Comparison of ENCODE assay signal across 8 cellular contexts in genomic region chr20:266213-266603, GRCh38. TPM values are rescaled to one million over a fixed set of nuclear protein-coding genes. Genes with fewer than 3 reads are reported as not detected.
DNase-seq lines count a peak whose midpoint lies in the region; TF ChIP-seq lines count a peak whose summit lies in the region.

No MANE protein-coding gene starts in this region.

- TF ChIP-seq EP300 in esophagus muscularis mucosa (IDR thresholded peaks at IDR 0.05): no peak

- no peak for TF ChIP-seq POLR2A in esophagus muscularis mucosa (IDR thresholded peaks at IDR 0.05; ENCODE audit: low read depth)

- peaks cover 10% of the 10 kb centered on the region for H3K4me1 Mint-ChIP-seq in T-helper 1 cell treated with Interleukin-12 subunit alpha and Interleukin-12 subunit beta and Interleukin-4 antibody, amounts not matched to agents 30 μg/mL and 1 μg/mL, for 36 hours (ENCODE audit: low read depth)
- peaks cover 11% of the 10 kb centered on the region for H3K4me1 Mint-ChIP-seq in T-helper 2 cell treated with Interferon-gamma antibody and Interleukin-4, amounts not matched to agents 5 μg/mL and 100 μg/mL, for 36 hours (ENCODE audit: low read depth)

- intact Hi-C loops in esophagus muscularis mucosa (cut with DNase I): loop anchor here (5.0 kb wide), 1 partner anchor 59 kb away; no protein-coding TSS in a partner anchor

- H3K9me3 ChIP-seq in esophagus muscularis mucosa: no peaks in the 10 kb centered on the region
- H3K9me3 ChIP-seq in skeletal muscle tissue (ENCODE audit: control insufficient read depth in 3 of 3, low read length in 3 of 3): no peaks in the 10 kb centered on the region

- H3K27me3 ChIP-seq in esophagus muscularis mucosa: peaks cover 0 to 10% (median 0%) of the 10 kb centered on the region in 4 donors
- peaks cover 0 to 7% (median 6%) of the 10 kb centered on the region in 3 donors for H3K27me3 ChIP-seq in skeletal muscle tissue (ENCODE audit: control insufficient read depth in 3 of 3, insufficient read depth in 3 of 3, low read length in 3 of 3)

- H3K36me3 ChIP-seq in esophagus muscularis mucosa (no peaks in the 10 kb centered on the region), skeletal muscle tissue (ENCODE audit: control insufficient read depth in 3 of 3, insufficient read depth in 3 of 3, low read length in 3 of 3) (no peaks in the 10 kb centered on the region)

- no peaks in the 10 kb centered on the region for H3K36me3 Mint-ChIP-seq in T-helper 1 cell treated with Interleukin-12 subunit alpha and Interleukin-12 subunit beta and Interleukin-4 antibody, amounts not matched to agents 30 μg/mL and 1 μg/mL, for 36 hours (ENCODE audit: low read depth)
- no peaks in the 10 kb centered on the region for H3K36me3 Mint-ChIP-seq in T-helper 2 cell treated with Interferon-gamma antibody and Interleukin-4, amounts not matched to agents 5 μg/mL and 100 μg/mL, for 36 hours (ENCODE audit: low read depth)

- H3K27me3 Mint-ChIP-seq in T-helper 1 cell treated with Interleukin-12 subunit alpha and Interleukin-12 subunit beta and Interleukin-4 antibody, amounts not matched to agents 30 μg/mL and 1 μg/mL, for 36 hours (ENCODE audit: low read depth): peaks cover 13% of the 10 kb centered on the region
- peaks cover 10% of the 10 kb centered on the region for H3K27me3 Mint-ChIP-seq in T-helper 2 cell treated with Interferon-gamma antibody and Interleukin-4, amounts not matched to agents 5 μg/mL and 100 μg/mL, for 36 hours (ENCODE audit: low read depth)

- 66% methylated on average over 8 of the region's 8 CpGs for WGBS in esophagus muscularis mucosa

- H3K4me3 ChIP-seq in esophagus muscularis mucosa (peak overlapping the region; percentile 53 to 62 (median 55)), skeletal muscle tissue (ENCODE audit: low read length in 3 of 3) (peak overlapping the region in 2 of 3 donors; percentile 83 to 92)

- no peaks in the 10 kb centered on the region for H3K9me3 Mint-ChIP-seq in T-helper 1 cell treated with Interleukin-12 subunit alpha and Interleukin-12 subunit beta and Interleukin-4 antibody, amounts not matched to agents 30 μg/mL and 1 μg/mL, for 36 hours
- H3K9me3 Mint-ChIP-seq in T-helper 2 cell treated with Interferon-gamma antibody and Interleukin-4, amounts not matched to agents 5 μg/mL and 100 μg/mL, for 36 hours: no peaks in the 10 kb centered on the region

- H3K27ac ChIP-seq in esophagus muscularis mucosa (replicated peaks in 1 of 4): no peak overlapping the region
- no peak overlapping the region for H3K27ac ChIP-seq in skeletal muscle tissue (ENCODE audit: low read depth, low read length)

- DNase-seq in T-helper 1 cell: no peak
- DNase-seq in T-helper 2 cell treated with Interferon-gamma antibody and Interleukin-4, amounts not matched to agents 5 μg/mL and 100 μg/mL, for 36 hours (ENCODE audit: low spot score): no peak
- DNase-seq in esophagus muscularis mucosa (ENCODE audit: extremely low spot score): no peak
- no peak for DNase-seq in NCI-H1105 treated with DMSO at 0.1 percent for 48 hours (lab: John Stamatoyannopoulos, UW)
- no peak for DNase-seq in inferior parietal cortex (ENCODE audit: extremely low spot score)
- no peak for DNase-seq in T1000 (lab: John Stamatoyannopoulos, UW)

- H3K4me1 ChIP-seq in esophagus muscularis mucosa: peaks cover 4 to 14% (median 12%) of the 10 kb centered on the region in 4 donors
- H3K4me1 ChIP-seq in skeletal muscle tissue (ENCODE audit: control insufficient read depth in 3 of 3, insufficient read depth in 3 of 3, low read length in 3 of 3): peaks cover 4 to 9% (median 8%) of the 10 kb centered on the region in 3 donors

- H3K27ac Mint-ChIP-seq in T-helper 1 cell treated with Interleukin-12 subunit alpha and Interleukin-12 subunit beta and Interleukin-4 antibody, amounts not matched to agents 30 μg/mL and 1 μg/mL, for 36 hours: no peak overlapping the region
- H3K27ac Mint-ChIP-seq in T-helper 2 cell treated with Interferon-gamma antibody and Interleukin-4, amounts not matched to agents 5 μg/mL and 100 μg/mL, for 36 hours: peak overlapping the region; percentile 7

- peak overlapping the region; percentile 80 for H3K4me3 Mint-ChIP-seq in T-helper 1 cell treated with Interleukin-12 subunit alpha and Interleukin-12 subunit beta and Interleukin-4 antibody, amounts not matched to agents 30 μg/mL and 1 μg/mL, for 36 hours
- peak overlapping the region; percentile 87 for H3K4me3 Mint-ChIP-seq in T-helper 2 cell treated with Interferon-gamma antibody and Interleukin-4, amounts not matched to agents 5 μg/mL and 100 μg/mL, for 36 hours

- no peak for TF ChIP-seq CTCF in esophagus muscularis mucosa (IDR thresholded peaks at IDR 0.05)

- no peak overlapping the region for H3K9ac ChIP-seq in skeletal muscle tissue (ENCODE audit: low read depth in 1 of 3, low read length in 3 of 3)

RNA-seq across cellular contexts. Expression of gene DEFB132, which starts 8.7 kb away (rescaled TPM):
- not detected for total RNA-seq in esophagus muscularis mucosa
- total RNA-seq in skeletal muscle tissue: not detected

RNA-seq across cellular contexts. Expression of gene C20orf96, which starts 24.3 kb away (rescaled TPM):
- total RNA-seq in esophagus muscularis mucosa (1 to 10 TPM; 1.7 to 2.6 (median 2.3) TPM), skeletal muscle tissue (1.0 TPM)

RNA-seq across cellular contexts. Expression of gene ZCCHC3, which starts 31.2 kb away (rescaled TPM):
- 10 to 100 TPM; 13.3 to 29.9 (median 19.7) TPM for total RNA-seq in esophagus muscularis mucosa
- 39.1 TPM for total RNA-seq in skeletal muscle tissue

RNA-seq across cellular contexts. Expression of gene DEFB129, which starts 39.1 kb away (rescaled TPM):
- not detected for total RNA-seq in esophagus muscularis mucosa
- total RNA-seq in skeletal muscle tissue: not detected

RNA-seq across cellular contexts. Expression of gene SOX12, which starts 59.1 kb away (rescaled TPM):
- 10 to 100 TPM in 1 of 4 donors, 1 to 10 TPM in 3; 3.5 to 14.4 (median 7.2) TPM for total RNA-seq in esophagus muscularis mucosa
- 3.7 TPM for total RNA-seq in skeletal muscle tissue
